9 cellular contexts compared by ENCODE assay signal in genomic region chr10:1240341-1240775, GRCh38.
DNase-seq lines count a peak whose midpoint lies in the region; ATAC-seq and TF ChIP-seq lines count a peak whose summit lies in the region.
"Had no signal": no experiment of that assay in that cellular context is flagged by ENCODE, and none has a peak within 500 bp of the region (broad histone marks: within the 10 kb centered on the region; RNA-seq: fewer than 3 reads in every experiment).

No MANE protein-coding gene starts in this region.

- CTCF ChIA-PET in CD8-positive, alpha-beta T cell (lab: Charles Lee), result interaction anchor here (1.1 kb wide), 1 partner anchor 13 kb away, joined by 3 read pairs; no protein-coding TSS in a partner anchor

- H3K27me3 ChIP-seq in CD8-positive, alpha-beta T cell (ENCODE audit: insufficient read depth, low read length), result no peaks in the 10 kb centered on the region

- intact Hi-C loops in CD8-positive, alpha-beta T cell (cut with DNase I, micrococcal nuclease), result loop anchor here in 1 of 2 experiments (5.0 kb wide), 1 partner anchor 78 kb away; no protein-coding TSS in a partner anchor

- no peaks in the 10 kb centered on the region for H3K36me3 ChIP-seq in CD8-positive, alpha-beta T cell (ENCODE audit: insufficient read depth, low read length)

- H3K36me3 Mint-ChIP-seq in CD8-positive, alpha-beta T cell, result no peaks in the 10 kb centered on the region
- peaks cover 8% of the 10 kb centered on the region for H3K36me3 Mint-ChIP-seq in brain
- peaks cover 0 to 7% of the 10 kb centered on the region in 2 donors for H3K36me3 Mint-ChIP-seq in naive B cell

- H3K27ac ChIP-seq in CD8-positive, alpha-beta T cell (ENCODE audit: low read depth, low read length), result no peak overlapping the region
- H3K27ac ChIP-seq: epithelial cell of prostate had no signal

- peak overlapping the region; percentile 57 for H3K4me3 ChIP-seq in CD8-positive, alpha-beta T cell (ENCODE audit: low read depth, low read length)

- POLR2A ChIA-PET in CD8-positive, alpha-beta T cell (lab: Charles Lee), result no interaction called here

- peak overlapping the region; percentile 96 for H3K27ac Mint-ChIP-seq in CD8-positive, alpha-beta T cell
- H3K27ac Mint-ChIP-seq in brain, result peak overlapping the region in 2 of 5 experiments; percentile 33 to 66
- peak overlapping the region in 3 of 6 donors; percentile 88 to 93 (median 92) for H3K27ac Mint-ChIP-seq in naive B cell

- no peaks in the 10 kb centered on the region for H3K9me3 ChIP-seq in CD8-positive, alpha-beta T cell (ENCODE audit: low read length)

- H3K4me1 ChIP-seq in CD8-positive, alpha-beta T cell (ENCODE audit: insufficient read depth, low read length), result peaks cover 15% of the 10 kb centered on the region

- peak in 2 of 7 experiments; percentile 48 to 69 for DNase-seq in CD8-positive, alpha-beta T cell
- peak; percentile 11 for DNase-seq in KG1 (lab: John Stamatoyannopoulos, UW)
- DNase-seq in naive B cell, result no peak
- no peak for DNase-seq in NCI-H2227 (lab: John Stamatoyannopoulos, UW; ENCODE audit: unreplicated experiment)
- DNase-seq in NCI-H1092 treated with DMSO at 0.1 percent for 48 hours (lab: John Stamatoyannopoulos, UW), result no peak

- H3K4me1 Mint-ChIP-seq in CD8-positive, alpha-beta T cell (ENCODE audit: low read depth), result peaks cover 16% of the 10 kb centered on the region
- H3K4me1 Mint-ChIP-seq in brain, result peaks cover 5% of the 10 kb centered on the region
- peaks cover 0 to 8% (median 8%) of the 10 kb centered on the region in 3 donors for H3K4me1 Mint-ChIP-seq in naive B cell

- H3K9me3 Mint-ChIP-seq in CD8-positive, alpha-beta T cell, result peaks cover 3% of the 10 kb centered on the region
- peaks cover 5 to 8% (median 7%) of the 10 kb centered on the region in 5 experiments for H3K9me3 Mint-ChIP-seq in brain
- peaks cover 0 to 10% (median 3%) of the 10 kb centered on the region in 7 donors for H3K9me3 Mint-ChIP-seq in naive B cell

- TF ChIP-seq CTCF in CD8-positive, alpha-beta T cell (IDR thresholded peaks at IDR 0.05), result no peak
- no peak for TF ChIP-seq CTCF in brain (conservative IDR thresholded peaks at IDR 0.05)

- peaks cover 6% of the 10 kb centered on the region for H3K27me3 Mint-ChIP-seq in CD8-positive, alpha-beta T cell (ENCODE audit: low read depth)
- H3K27me3 Mint-ChIP-seq in brain, result peaks cover 33% of the 10 kb centered on the region
- H3K27me3 Mint-ChIP-seq in naive B cell, result peaks cover 10 to 49% (median 30%) of the 10 kb centered on the region in 3 donors

- peak overlapping the region; percentile 83 for H3K4me3 Mint-ChIP-seq in CD8-positive, alpha-beta T cell
- H3K4me3 Mint-ChIP-seq in brain (peak overlapping the region; percentile 45 to 67 (median 63)), naive B cell (peak overlapping the region in 3 of 8 donors; percentile 70 to 74 (median 70))

- ATAC-seq in CD8-positive, alpha-beta T cell, result peak; percentile 88
- ATAC-seq in naive B cell (ENCODE audit: low read depth in 2 of 2), result peak; percentile 16 to 30
- ATAC-seq in HG03045 (IDR thresholded peaks at IDR 0.05; ENCODE audit: unreplicated experiment), result no peak
- ATAC-seq in GM19397 (IDR thresholded peaks at IDR 0.05; ENCODE audit: unreplicated experiment), result no peak

Comparison
In these comparisons a context has a peak if more than half of its experiments do, and no peak if none do; other contexts are left out.
1. ATAC-seq: peak in CD8-positive, alpha-beta T cell (single experiment) and naive B cell (2 of 2); none in HG03045 (single experiment) and GM19397 (single experiment).